ENCODE assay signal across 35 cellular contexts in the genomic region with DNA sequence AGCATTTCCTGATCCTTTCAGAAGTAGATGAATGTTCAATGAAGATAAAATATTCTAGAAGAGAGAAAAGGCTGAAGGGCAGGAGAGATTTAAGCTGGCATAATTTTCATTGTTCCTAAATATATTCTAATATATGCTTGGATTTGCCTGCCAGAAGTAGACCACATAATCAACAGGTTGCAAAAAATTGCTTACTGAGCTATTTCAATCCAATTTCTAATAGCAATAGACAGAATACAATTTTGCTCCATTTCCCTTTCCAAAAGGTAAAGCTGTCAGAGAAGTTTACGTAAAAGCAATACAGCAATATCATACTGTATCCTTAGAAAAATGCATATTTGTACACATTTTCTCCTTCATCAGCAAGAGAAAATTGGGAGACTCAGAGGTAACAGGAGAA.
"Had no signal": no experiment of that assay in that cellular context is flagged by ENCODE, and none has a peak within 500 bp of the region (broad histone marks: within the 10 kb centered on the region; RNA-seq: fewer than 3 reads in every experiment).

No MANE protein-coding gene starts in this region.

- H3K9me3 ChIP-seq: MG63 had no signal

- H3K27me3 ChIP-seq: MG63 had no signal

- DNase-seq: Kasumi-1, MG63, MM.1S, MV-4-11, NCI-H1048, NCI-H1092, NCI-H1092 treated with DMSO at 0.1 percent for 48 hours, NCI-H1105, NCI-H1105 treated with DMSO at 0.1 percent for 48 hours, NCI-H1417, NCI-H1417 treated with DMSO at 0.1 percent for 48 hours, NCI-H1436, NCI-H1436 treated with DMSO at 0.1 percent for 48 hours, NCI-H146, NCI-H1694, NCI-H1694 treated with DMSO at 0.1 percent for 48 hours, NCI-H187, NCI-H187 treated with DMSO at 0.1 percent for 48 hours, NCI-H1930, NCI-H2029, NCI-H2029 treated with DMSO at 0.1 percent for 48 hours, NCI-H2081, NCI-H2081 treated with DMSO at 0.1 percent for 48 hours, NCI-H2107, NCI-H2171, NCI-H2171 treated with DMSO at 0.1 percent for 48 hours, NCI-H2227 treated with DMSO at 0.1 percent for 48 hours, NCI-H226, NCI-H345, NCI-H446, NCI-H446 treated with DMSO at 0.1 percent for 48 hours, NCI-H510A, NCI-H510A treated with DMSO at 0.1 percent for 48 hours, NCI-H524, NCI-H524 treated with DMSO at 0.1 percent for 48 hours had no signal

- H3K4me3 ChIP-seq: MG63 had no signal

- H3K36me3 ChIP-seq: MG63 had no signal
